ENCODE assay signal across 1 cellular context in genomic region chr18:35478520-35479435, GRCh38.
TF ChIP-seq lines count a peak whose summit lies in the region.

No MANE protein-coding gene starts in this region.

TF ChIP-seq in HepG2, 621 proteins besides CTCF, POLR2A, EP300 and RAD21 (continued from another document and continues in another):
- TF ChIP-seq NFAT5 (CRISPR knock-in tag; IDR thresholded peaks at IDR 0.05), result no peak
- TF ChIP-seq ZNF709 (CRISPR knock-in tag; IDR thresholded peaks at IDR 0.05), result no peak
- no peak for TF ChIP-seq DMTF1 (CRISPR knock-in tag; IDR thresholded peaks at IDR 0.05)
- TF ChIP-seq ZNF616 (CRISPR knock-in tag; IDR thresholded peaks at IDR 0.05; ENCODE audit: low read depth), result no peak
- TF ChIP-seq, protein P1, sequence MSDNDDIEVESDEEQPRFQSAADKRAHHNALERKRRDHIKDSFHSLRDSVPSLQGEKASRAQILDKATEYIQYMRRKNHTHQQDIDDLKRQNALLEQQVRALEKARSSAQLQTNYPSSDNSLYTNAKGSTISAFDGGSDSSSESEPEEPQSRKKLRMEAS (IDR thresholded peaks at IDR 0.05), result peak; percentile 38; the same call in 1 of the 2 replicates
- TF ChIP-seq TBX3 (IDR thresholded peaks at IDR 0.05; ENCODE audit: borderline replicate concordance), result peak; percentile 88
- no peak for TF ChIP-seq STAG1 (CRISPR knock-in tag; IDR thresholded peaks at IDR 0.05)
- no peak for TF ChIP-seq AKAP8 (CRISPR knock-in tag; IDR thresholded peaks at IDR 0.05)
- TF ChIP-seq ZBTB20 (CRISPR knock-in tag; IDR thresholded peaks at IDR 0.05; ENCODE audit: borderline replicate concordance, low read depth), result no peak
- TF ChIP-seq TMF1 (CRISPR knock-in tag; IDR thresholded peaks at IDR 0.05; ENCODE audit: low read depth), result no peak
- TF ChIP-seq IRF9 (CRISPR knock-in tag; IDR thresholded peaks at IDR 0.05; ENCODE audit: borderline replicate concordance), result no peak
- TF ChIP-seq NCOR1 (IDR thresholded peaks at IDR 0.05; ENCODE audit: borderline replicate concordance, low read length), result peak; percentile 87; the same call in 1 of the 2 replicates
- TF ChIP-seq HOXA3 (CRISPR knock-in tag; IDR thresholded peaks at IDR 0.05), result peak; percentile 77; the same call in 1 of the 2 replicates
- no peak for TF ChIP-seq HMGA1 (CRISPR knock-in tag; conservative IDR thresholded peaks at IDR 0.05)
- no peak for TF ChIP-seq KDM3A (CRISPR knock-in tag; IDR thresholded peaks at IDR 0.05; ENCODE audit: low read depth)
- no peak for TF ChIP-seq ZNF264 (CRISPR knock-in tag; IDR thresholded peaks at IDR 0.05)
- TF ChIP-seq PRMT3 (CRISPR knock-in tag; IDR thresholded peaks at IDR 0.05; ENCODE audit: borderline replicate concordance, low read depth), result no peak
- TF ChIP-seq, protein P2, sequence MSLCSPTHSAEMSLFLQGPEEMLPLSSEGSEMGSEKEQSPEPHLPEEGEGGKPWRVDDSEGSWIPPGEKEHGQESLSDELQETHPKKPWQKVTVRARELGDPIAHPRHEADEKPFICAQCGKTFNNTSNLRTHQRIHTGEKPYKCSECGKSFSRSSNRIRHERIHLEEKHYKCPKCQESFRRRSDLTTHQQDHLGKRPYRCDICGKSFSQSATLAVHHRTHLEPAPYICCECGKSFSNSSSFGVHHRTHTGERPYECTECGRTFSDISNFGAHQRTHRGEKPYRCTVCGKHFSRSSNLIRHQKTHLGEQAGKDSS (CRISPR knock-in tag; IDR thresholded peaks at IDR 0.05; ENCODE audit: borderline replicate concordance, low read depth), result no peak
- TF ChIP-seq, protein P3, sequence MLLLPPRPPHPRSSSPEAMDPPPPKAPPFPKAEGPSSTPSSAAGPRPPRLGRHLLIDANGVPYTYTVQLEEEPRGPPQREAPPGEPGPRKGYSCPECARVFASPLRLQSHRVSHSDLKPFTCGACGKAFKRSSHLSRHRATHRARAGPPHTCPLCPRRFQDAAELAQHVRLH (CRISPR knock-in tag; IDR thresholded peaks at IDR 0.05; ENCODE audit: borderline replicate concordance, low read depth), result no peak
- no peak for TF ChIP-seq ZFP1 (CRISPR knock-in tag; IDR thresholded peaks at IDR 0.05)
- TF ChIP-seq KDM6A (CRISPR knock-in tag; IDR thresholded peaks at IDR 0.05; ENCODE audit: low read depth), result 0 out of 2 replicates have a peak, but pooled peaks have one; percentile 46
- TF ChIP-seq ZNF800 (CRISPR knock-in tag; IDR thresholded peaks at IDR 0.05), result no peak
- peak; percentile 80 for TF ChIP-seq CREB1 (IDR thresholded peaks at IDR 0.05)
- peak; percentile 85 for TF ChIP-seq CREB1 (CRISPR knock-in tag; IDR thresholded peaks at IDR 0.05)
- no peak for TF ChIP-seq GLMP (CRISPR knock-in tag; IDR thresholded peaks at IDR 0.05; ENCODE audit: borderline replicate concordance)
- TF ChIP-seq, protein P4, sequence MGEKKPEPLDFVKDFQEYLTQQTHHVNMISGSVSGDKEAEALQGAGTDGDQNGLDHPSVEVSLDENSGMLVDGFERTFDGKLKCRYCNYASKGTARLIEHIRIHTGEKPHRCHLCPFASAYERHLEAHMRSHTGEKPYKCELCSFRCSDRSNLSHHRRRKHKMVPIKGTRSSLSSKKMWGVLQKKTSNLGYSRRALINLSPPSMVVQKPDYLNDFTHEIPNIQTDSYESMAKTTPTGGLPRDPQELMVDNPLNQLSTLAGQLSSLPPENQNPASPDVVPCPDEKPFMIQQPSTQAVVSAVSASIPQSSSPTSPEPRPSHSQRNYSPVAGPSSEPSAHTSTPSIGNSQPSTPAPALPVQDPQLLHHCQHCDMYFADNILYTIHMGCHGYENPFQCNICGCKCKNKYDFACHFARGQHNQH (CRISPR knock-in tag; IDR thresholded peaks at IDR 0.05), result no peak
- TF ChIP-seq ASH2L (IDR thresholded peaks at IDR 0.05; ENCODE audit: insufficient read length, low read depth, low read length), result peak; percentile 95
- no peak for TF ChIP-seq RFXANK (CRISPR knock-in tag; IDR thresholded peaks at IDR 0.05)
- no peak for TF ChIP-seq XRCC5 (optimal IDR thresholded peaks at IDR 0.05; ENCODE audit: low read length)
- no peak for TF ChIP-seq CBX1 (IDR thresholded peaks at IDR 0.05; ENCODE audit: low read depth)
- TF ChIP-seq YY1 (IDR thresholded peaks at IDR 0.05; ENCODE audit: insufficient read depth, insufficient replicate concordance, low read depth, low read length), result no peak
- TF ChIP-seq, protein P5, sequence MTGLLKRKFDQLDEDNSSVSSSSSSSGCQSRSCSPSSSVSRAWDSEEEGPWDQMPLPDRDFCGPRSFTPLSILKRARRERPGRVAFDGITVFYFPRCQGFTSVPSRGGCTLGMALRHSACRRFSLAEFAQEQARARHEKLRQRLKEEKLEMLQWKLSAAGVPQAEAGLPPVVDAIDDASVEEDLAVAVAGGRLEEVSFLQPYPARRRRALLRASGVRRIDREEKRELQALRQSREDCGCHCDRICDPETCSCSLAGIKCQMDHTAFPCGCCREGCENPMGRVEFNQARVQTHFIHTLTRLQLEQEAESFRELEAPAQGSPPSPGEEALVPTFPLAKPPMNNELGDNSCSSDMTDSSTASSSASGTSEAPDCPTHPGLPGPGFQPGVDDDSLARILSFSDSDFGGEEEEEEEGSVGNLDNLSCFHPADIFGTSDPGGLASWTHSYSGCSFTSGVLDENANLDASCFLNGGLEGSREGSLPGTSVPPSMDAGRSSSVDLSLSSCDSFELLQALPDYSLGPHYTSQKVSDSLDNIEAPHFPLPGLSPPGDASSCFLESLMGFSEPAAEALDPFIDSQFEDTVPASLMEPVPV (CRISPR knock-in tag; IDR thresholded peaks at IDR 0.05), result no peak
- no peak for TF ChIP-seq ZNF724P (CRISPR knock-in tag; IDR thresholded peaks at IDR 0.05; ENCODE audit: borderline replicate concordance)
- TF ChIP-seq ZNF124 (CRISPR knock-in tag; IDR thresholded peaks at IDR 0.05), result no peak
- no peak for TF ChIP-seq PREB (CRISPR knock-in tag; IDR thresholded peaks at IDR 0.05)
- TF ChIP-seq MXD4 (CRISPR knock-in tag; IDR thresholded peaks at IDR 0.05), result no peak
- peak; percentile 77 for TF ChIP-seq CEBPG (CRISPR knock-in tag; IDR thresholded peaks at IDR 0.05)
- no peak for TF ChIP-seq ZFP62 (CRISPR knock-in tag; IDR thresholded peaks at IDR 0.05)
- no peak for TF ChIP-seq HNRNPLL (IDR thresholded peaks at IDR 0.05; ENCODE audit: low read depth, low read length, poor library complexity, severe bottlenecking)
- TF ChIP-seq HES4 (CRISPR knock-in tag; IDR thresholded peaks at IDR 0.05; ENCODE audit: borderline replicate concordance), result no peak
- no peak for TF ChIP-seq ZNF12 (CRISPR knock-in tag; IDR thresholded peaks at IDR 0.05)
- no peak for TF ChIP-seq ZNF431 (CRISPR knock-in tag; IDR thresholded peaks at IDR 0.05; ENCODE audit: borderline replicate concordance, low read depth)
- TF ChIP-seq ZNF101 (CRISPR knock-in tag; IDR thresholded peaks at IDR 0.05; ENCODE audit: borderline replicate concordance, low read depth), result no peak
